ENCODE assay signal across 23 cellular contexts in the genomic region with DNA sequence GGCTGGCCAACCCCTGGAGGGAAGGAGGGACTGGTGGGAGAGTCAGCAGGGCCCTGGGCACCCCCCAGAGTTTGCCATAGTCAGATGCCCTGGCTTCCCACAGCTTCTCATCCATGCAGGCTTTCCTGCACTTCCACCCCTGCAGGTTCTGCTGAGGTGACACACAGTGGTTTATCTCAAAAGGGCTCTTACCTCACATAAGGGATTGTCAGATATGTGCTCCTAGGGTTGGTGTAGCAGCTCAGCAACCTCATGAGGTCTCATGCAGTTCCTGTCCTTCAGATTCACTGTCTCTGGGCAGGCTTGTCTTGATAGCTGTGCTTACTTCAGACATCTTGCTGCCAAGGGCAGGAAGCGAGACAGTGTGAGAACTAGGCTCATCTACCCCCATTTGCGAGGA.
DNase-seq lines count a peak whose midpoint lies in the region; ATAC-seq and TF ChIP-seq lines count a peak whose summit lies in the region.
"Had no signal": no experiment of that assay in that cellular context is flagged by ENCODE, and none has a peak within 500 bp of the region (broad histone marks: within the 10 kb centered on the region; RNA-seq: fewer than 3 reads in every experiment).

No MANE protein-coding gene starts in this region.

- no peak overlapping the region for H3K9ac ChIP-seq in SK-N-SH

- H4K20me1 ChIP-seq in SK-N-SH (ENCODE audit: insufficient read depth) = no peaks in the 10 kb centered on the region

- H3K9me3 ChIP-seq in Caco-2 (no peaks in the 10 kb centered on the region), HEK293 (ENCODE audit: control insufficient read depth, insufficient read depth, low read depth, low read length) (no peaks in the 10 kb centered on the region), SK-N-SH (no peaks in the 10 kb centered on the region)
- no peaks in the 10 kb centered on the region for H3K9me3 ChIP-seq in naive thymus-derived CD4-positive, alpha-beta T cell (ENCODE audit: control insufficient read depth in 2 of 3, low read length in 3 of 3)
- H3K9me3 ChIP-seq: breast epithelium, esophagus muscularis mucosa, left lung, thyroid gland had no signal

- intact Hi-C loops in Caco-2 (cut with micrococcal nuclease; ENCODE audit: unreplicated experiment) = loop anchor here (2.0 kb wide), 1 partner anchor 72 kb away; no protein-coding TSS in a partner anchor
- intact Hi-C loops in naive thymus-derived CD4-positive, alpha-beta T cell (cut with micrococcal nuclease) = no loop called here

- H3K27me3 Mint-ChIP-seq in Caco-2 (ENCODE audit: insufficient read depth, unreplicated experiment) = no peaks in the 10 kb centered on the region
- H3K27me3 Mint-ChIP-seq in activated naive CD8-positive, alpha-beta T cell treated with anti-CD3 and anti-CD28 coated beads for 36 hours = no peaks in the 10 kb centered on the region
- no peaks in the 10 kb centered on the region for H3K27me3 Mint-ChIP-seq in naive thymus-derived CD4-positive, alpha-beta T cell

- no peaks in the 10 kb centered on the region for H3K79me2 ChIP-seq in SK-N-SH (ENCODE audit: insufficient read depth)

- no peak overlapping the region for H3K27ac ChIP-seq in HEK293 (ENCODE audit: extremely low read depth, low read depth, low read length)
- no peak overlapping the region for H3K27ac ChIP-seq in naive thymus-derived CD4-positive, alpha-beta T cell (ENCODE audit: low read depth, low read length)
- no peak overlapping the region for H3K27ac ChIP-seq in SK-N-SH (ENCODE audit: low read depth in 2 of 2, low read length in 1 of 2)
- H3K27ac ChIP-seq: breast epithelium, esophagus muscularis mucosa, hepatocyte, left lung, thyroid gland had no signal

- no TSS peak for BruUV-seq in Caco-2 (replicated peaks; lab: Mats Ljungman, UMichigan)

- no peak for TF ChIP-seq RAD21 in SK-N-SH (IDR thresholded peaks at IDR 0.05; ENCODE audit: low read length)

- no peaks in the 10 kb centered on the region for H3K36me3 ChIP-seq in Caco-2 (ENCODE audit: control insufficient read depth, insufficient read depth, low read length)
- no peaks in the 10 kb centered on the region for H3K36me3 ChIP-seq in HEK293 (ENCODE audit: control insufficient read depth in 2 of 2, insufficient read depth in 1 of 2, low read length in 2 of 2)
- peaks cover 0 to 5% (median 4%) of the 10 kb centered on the region in 3 experiments for H3K36me3 ChIP-seq in naive thymus-derived CD4-positive, alpha-beta T cell (ENCODE audit: control insufficient read depth in 2 of 3, insufficient read depth in 3 of 3, low read length in 3 of 3)
- H3K36me3 ChIP-seq in SK-N-SH (replicated peaks in 1 of 2; ENCODE audit: control insufficient read depth in 1 of 2, insufficient read depth in 2 of 2, low read length in 1 of 2) = peaks cover 0 to 3% of the 10 kb centered on the region in 2 experiments
- H3K36me3 ChIP-seq: breast epithelium, left lung, thyroid gland had no signal

- no peaks in the 10 kb centered on the region for H3F3A ChIP-seq in SK-N-SH (replicated peaks; ENCODE audit: insufficient read depth)

- H3K27ac Mint-ChIP-seq in Caco-2 (ENCODE audit: unreplicated experiment) = peak overlapping the region; percentile 51
- H3K27ac Mint-ChIP-seq in activated naive CD8-positive, alpha-beta T cell treated with anti-CD3 and anti-CD28 coated beads for 36 hours = peak overlapping the region; percentile 30
- H3K27ac Mint-ChIP-seq in naive thymus-derived CD4-positive, alpha-beta T cell = peak overlapping the region in 4 of 9 donors; percentile 11 to 56 (median 30)
- H3K27ac Mint-ChIP-seq: mesothelial cell of epicardium, nephron had no signal

- peak; percentile 32 for ATAC-seq in naive thymus-derived CD4-positive, alpha-beta T cell
- ATAC-seq in GM18861 (IDR thresholded peaks at IDR 0.05; ENCODE audit: unreplicated experiment) (no peak), HG03108 (IDR thresholded peaks at IDR 0.05; ENCODE audit: unreplicated experiment) (no peak)
- ATAC-seq: left lung had no signal

- POLR2A ChIA-PET in Caco-2 (lab: Charles Lee) = no interaction called here
- POLR2A ChIA-PET in HEK293 (lab: Yijun Ruan, JAX) = no interaction called here
- POLR2A ChIA-PET in naive thymus-derived CD4-positive, alpha-beta T cell (lab: Charles Lee) = no interaction called here
- POLR2A ChIA-PET in SK-N-SH (lab: Yijun Ruan, JAX) = no interaction called here

- no peak overlapping the region for H3K4me2 ChIP-seq in SK-N-SH
- H3K4me2 ChIP-seq: hepatocyte, smooth muscle cell had no signal

- no peak for TF ChIP-seq EP300 in SK-N-SH (IDR thresholded peaks at IDR 0.05; ENCODE audit: borderline replicate concordance in 1 of 2, low read depth in 1 of 2, low read length in 1 of 2)

- CTCF ChIA-PET in Caco-2 (lab: Charles Lee) = interaction anchor here (1.1 kb wide), 1 partner anchor 74 kb away, joined by 4 read pairs; no protein-coding TSS in a partner anchor
- CTCF ChIA-PET in HEK293 (lab: Yijun Ruan, JAX) = interaction anchor here (0.6 to 2.0 kb wide), 6 partner anchors 8 to 347 kb away, joined by 3 to 6 read pairs (median 4); no protein-coding TSS in a partner anchor
- CTCF ChIA-PET in naive thymus-derived CD4-positive, alpha-beta T cell (lab: Charles Lee) = no interaction called here
- CTCF ChIA-PET in SK-N-SH (lab: Yijun Ruan, JAX) = interaction anchor here (1.0 to 2.5 kb wide), 2 partner anchors 8 to 74 kb away, joined by 3 to 12 read pairs; no protein-coding TSS in a partner anchor

- no peak overlapping the region for H3K4me3 Mint-ChIP-seq in Caco-2 (ENCODE audit: unreplicated experiment)
- H3K4me3 Mint-ChIP-seq in activated naive CD8-positive, alpha-beta T cell treated with anti-CD3 and anti-CD28 coated beads for 36 hours = no peak overlapping the region
- no peak overlapping the region for H3K4me3 Mint-ChIP-seq in naive thymus-derived CD4-positive, alpha-beta T cell
- H3K4me3 Mint-ChIP-seq: mesothelial cell of epicardium, nephron had no signal

- no peak overlapping the region for H3K4me3 ChIP-seq in Caco-2 (ENCODE audit: low read depth, low read length)
- no peak overlapping the region for H3K4me3 ChIP-seq in HEK293 (ENCODE audit: low read depth, low read length)
- no peak overlapping the region for H3K4me3 ChIP-seq in naive thymus-derived CD4-positive, alpha-beta T cell (ENCODE audit: low read length)
- no peak overlapping the region for H3K4me3 ChIP-seq in SK-N-SH (ENCODE audit: low read depth in 2 of 2, low read length in 1 of 2)
- H3K4me3 ChIP-seq: breast epithelium, esophagus muscularis mucosa, hepatocyte, left lung, smooth muscle cell, thyroid gland had no signal

- TF ChIP-seq CTCF in Caco-2 (IDR thresholded peaks at IDR 0.05; ENCODE audit: insufficient read depth in 1 of 2, low read depth in 1 of 2, low read length in 1 of 2, severe bottlenecking in 1 of 2, unreplicated experiment in 1 of 2) = no peak
- TF ChIP-seq CTCF in HEK293 (tag by site-specific recombination; IDR thresholded peaks at IDR 0.05) = no peak
- TF ChIP-seq CTCF in SK-N-SH (IDR thresholded peaks at IDR 0.05) = no peak

- H3K4me1 Mint-ChIP-seq in Caco-2 (ENCODE audit: low read depth, unreplicated experiment) = peaks cover 44% of the 10 kb centered on the region
- peaks cover 47% of the 10 kb centered on the region for H3K4me1 Mint-ChIP-seq in activated naive CD8-positive, alpha-beta T cell treated with anti-CD3 and anti-CD28 coated beads for 36 hours
- peaks cover 26 to 64% (median 54%) of the 10 kb centered on the region in 7 donors for H3K4me1 Mint-ChIP-seq in naive thymus-derived CD4-positive, alpha-beta T cell

- H3K9me2 ChIP-seq in SK-N-SH = no peaks in the 10 kb centered on the region

- H3K27me3 ChIP-seq in Caco-2 (replicated peaks; ENCODE audit: control insufficient read depth, insufficient read depth, low read length) (no peaks in the 10 kb centered on the region), SK-N-SH (ENCODE audit: insufficient read depth) (no peaks in the 10 kb centered on the region)
- no peaks in the 10 kb centered on the region for H3K27me3 ChIP-seq in naive thymus-derived CD4-positive, alpha-beta T cell (ENCODE audit: control insufficient read depth in 2 of 2, insufficient read depth in 2 of 2, low read length in 2 of 2)
- H3K27me3 ChIP-seq: breast epithelium, esophagus muscularis mucosa, hepatocyte, left lung, thyroid gland had no signal

- peaks cover 10% of the 10 kb centered on the region for H3K36me3 Mint-ChIP-seq in Caco-2 (ENCODE audit: insufficient read depth, unreplicated experiment)
- peaks cover 13% of the 10 kb centered on the region for H3K36me3 Mint-ChIP-seq in activated naive CD8-positive, alpha-beta T cell treated with anti-CD3 and anti-CD28 coated beads for 36 hours
- H3K36me3 Mint-ChIP-seq in naive thymus-derived CD4-positive, alpha-beta T cell = peaks cover 0 to 45% (median 14%) of the 10 kb centered on the region in 5 donors
- H3K36me3 Mint-ChIP-seq: mesothelial cell of epicardium had no signal

- no peak overlapping the region for H2AFZ ChIP-seq in SK-N-SH (ENCODE audit: low read depth)
- H2AFZ ChIP-seq: hepatocyte had no signal

- H3K4me1 ChIP-seq in Caco-2 (peaks cover 65% of the 10 kb centered on the region), HEK293 (ENCODE audit: control insufficient read depth, insufficient read depth, low read length) (no peaks in the 10 kb centered on the region), SK-N-SH (ENCODE audit: control insufficient read depth in 1 of 2, insufficient read depth in 2 of 2, low read depth in 1 of 2, low read length in 1 of 2) (peaks cover 0 to 7% of the 10 kb centered on the region in 2 experiments; a peak in 1 of 4 replicates)
- H3K4me1 ChIP-seq in naive thymus-derived CD4-positive, alpha-beta T cell (ENCODE audit: control insufficient read depth in 2 of 2, insufficient read depth in 2 of 2, low read length in 2 of 2) = peaks cover 0 to 6% of the 10 kb centered on the region in 2 donors
- H3K4me1 ChIP-seq: breast epithelium, thyroid gland had no signal

- no peaks in the 10 kb centered on the region for H3K9me3 Mint-ChIP-seq in Caco-2 (ENCODE audit: unreplicated experiment)
- H3K9me3 Mint-ChIP-seq in activated naive CD8-positive, alpha-beta T cell treated with anti-CD3 and anti-CD28 coated beads for 36 hours = no peaks in the 10 kb centered on the region
- no peaks in the 10 kb centered on the region for H3K9me3 Mint-ChIP-seq in naive thymus-derived CD4-positive, alpha-beta T cell
- H3K9me3 Mint-ChIP-seq: mesothelial cell of epicardium, nephron had no signal

- DNase-seq in Caco-2 (no peak), SK-N-SH (no peak)
- DNase-seq in activated naive CD8-positive, alpha-beta T cell treated with anti-CD3 and anti-CD28 coated beads for 36 hours = no peak
- no peak for DNase-seq in naive thymus-derived CD4-positive, alpha-beta T cell
- DNase-seq: activated CD4-positive, alpha-beta T cell treated with anti-CD3 and anti-CD28 coated beads for 1 hour; activated effector memory CD4-positive, alpha-beta T cell treated with anti-CD3 and anti-CD28 coated beads, Interleukin-2, amount 50 U/mL, for 16 hours; amygdala; effector CD8-positive, alpha-beta T cell; left lung; NCI-H510A treated with DMSO at 0.1 percent for 48 hours; SHP77 treated with DMSO at 0.1 percent for 48 hours; stimulated activated CD4-positive, alpha-beta T cell treated with anti-CD3 and anti-CD28 coated beads, Interleukin-2, amount 100 ng/mL, for 24 hours; stimulated activated naive CD4-positive, alpha-beta T cell treated with Interleukin-2 at 50 U/mL for 16 hours; thyroid gland had no signal

- 90% methylated on average over 2 of the region's 2 CpGs for WGBS in SK-N-SH (ENCODE audit: low lambda C conversion rate)

TF ChIP-seq in HEK293, 187 proteins besides CTCF, POLR2A, EP300 and RAD21 (continues in another document):
- peak; percentile 97 for TF ChIP-seq ZIC2 (tag by site-specific recombination; IDR thresholded peaks at IDR 0.05)
